Comparison of ENCODE assay signal across 20 cellular contexts in genomic region chr6:50381106-50381415, GRCh38.
A peak's percentile ranks its signal among the peaks of the same experiment; 100 is the strongest.
DNase-seq lines count a peak whose midpoint lies in the region; ATAC-seq, FAIRE-seq and TF ChIP-seq lines count a peak whose summit lies in the region.
"Had no signal": no experiment of that assay in that cellular context is flagged by ENCODE, and none has a peak within 500 bp of the region (broad histone marks: within the 10 kb centered on the region; RNA-seq: fewer than 3 reads in every experiment).

No MANE protein-coding gene starts in this region.

- H3K27ac ChIP-seq in DOHH2 (ENCODE audit: low read depth, low read length) (no peak overlapping the region), GM12878 (ENCODE audit: control insufficient read depth, insufficient read depth) (no peak overlapping the region)
- H3K27ac ChIP-seq: BLaER1, hepatocyte, left lung, upper lobe of right lung had no signal

- no peaks in the 10 kb centered on the region for H3F3A ChIP-seq in DOHH2 (ENCODE audit: control insufficient read depth, insufficient read depth)

- no peak for TF ChIP-seq RAD21 in GM12878 (IDR thresholded peaks at IDR 0.05; ENCODE audit: insufficient read depth, low read depth, low read length)

- no peaks in the 10 kb centered on the region for H3K27me3 Mint-ChIP-seq in nephron progenitor cell (ENCODE audit: low read depth, poor library complexity)
- H3K27me3 Mint-ChIP-seq: activated CD4-positive, alpha-beta T cell treated with anti-CD3 and anti-CD28 coated beads for 36 hours; naive thymus-derived CD8-positive, alpha-beta T cell had no signal

- H3K27me3 ChIP-seq in DOHH2 (ENCODE audit: control insufficient read depth, low read length) = no peaks in the 10 kb centered on the region
- no peaks in the 10 kb centered on the region for H3K27me3 ChIP-seq in GM12878 (replicated peaks in 1 of 2; ENCODE audit: control insufficient read depth in 2 of 2, insufficient read depth in 2 of 2, low read length in 1 of 2)
- H3K27me3 ChIP-seq: BLaER1, hepatocyte, left lung, upper lobe of right lung had no signal

- no peak for TF ChIP-seq POLR2A in GM12878 (IDR thresholded peaks at IDR 0.05; ENCODE audit: low read depth, low read length)

- ATAC-seq in GM12878 = no peak; the same call in 2 of the 3 replicates
- no peak for ATAC-seq in GM18502 (IDR thresholded peaks at IDR 0.05; ENCODE audit: poor library complexity, unreplicated experiment)
- ATAC-seq in GM18870 (IDR thresholded peaks at IDR 0.05; ENCODE audit: unreplicated experiment) = no peak
- ATAC-seq: activated CD4-positive, alpha-beta T cell treated with anti-CD3 and anti-CD28 coated beads for 36 hours; left lung; naive thymus-derived CD8-positive, alpha-beta T cell; upper lobe of right lung had no signal

- no peak overlapping the region for H3K27ac Mint-ChIP-seq in nephron progenitor cell
- H3K27ac Mint-ChIP-seq: activated CD4-positive, alpha-beta T cell treated with anti-CD3 and anti-CD28 coated beads for 36 hours; naive thymus-derived CD8-positive, alpha-beta T cell had no signal

- H3K9me3 ChIP-seq in DOHH2 (ENCODE audit: control insufficient read depth, insufficient read depth, low read length) (no peaks in the 10 kb centered on the region), GM12878 (replicated peaks; ENCODE audit: control insufficient read depth, insufficient read depth, low read length) (no peaks in the 10 kb centered on the region)
- H3K9me3 ChIP-seq: upper lobe of right lung had no signal

- H3K9ac ChIP-seq in GM12878 (ENCODE audit: control insufficient read depth, insufficient read depth, low read length) = no peak overlapping the region
- H3K9ac ChIP-seq: BLaER1 had no signal

- no peaks in the 10 kb centered on the region for H3K36me3 Mint-ChIP-seq in nephron progenitor cell (ENCODE audit: low read depth)

- SMC1A ChIA-PET in GM12878 (lab: Charles Lee; ENCODE audit: uncharacterized antibody, unreplicated experiment) = interaction anchor here (1.2 kb wide), 1 partner anchor 10 kb away, joined by 4 read pairs; no protein-coding TSS in a partner anchor

- POLR2A ChIA-PET in GM12878 (lab: Charles Lee) = no interaction called here

- H3K4me2 ChIP-seq in DOHH2 (ENCODE audit: low read length) = no peak overlapping the region
- no peak overlapping the region for H3K4me2 ChIP-seq in GM12878 (ENCODE audit: control insufficient read depth, insufficient read depth)
- H3K4me2 ChIP-seq: BLaER1, hepatocyte had no signal

- RAD21 ChIA-PET in GM12878 (lab: Charles Lee; ENCODE audit: unreplicated experiment) = no interaction called here

- FAIRE-seq in GM12878 (lab: Jason Lieb, UNC) = no peak
- FAIRE-seq in frontal cortex (lab: Jason Lieb, UNC) = no peak
- FAIRE-seq: GM18507 had no signal

- no peak for TF ChIP-seq EP300 in GM12878 (IDR thresholded peaks at IDR 0.05; ENCODE audit: borderline replicate concordance in 1 of 2, control insufficient read depth in 1 of 2, low read depth in 2 of 2, low read length in 2 of 2)

- H3K4me3 Mint-ChIP-seq in nephron progenitor cell = no peak overlapping the region
- H3K4me3 Mint-ChIP-seq: activated CD4-positive, alpha-beta T cell treated with anti-CD3 and anti-CD28 coated beads for 36 hours; naive thymus-derived CD8-positive, alpha-beta T cell had no signal

- no peaks in the 10 kb centered on the region for H4K20me1 ChIP-seq in DOHH2 (ENCODE audit: control insufficient read depth, insufficient read depth, low read depth, low read length)
- no peaks in the 10 kb centered on the region for H4K20me1 ChIP-seq in GM12878 (ENCODE audit: control insufficient read depth, insufficient read depth)
- H4K20me1 ChIP-seq: BLaER1 had no signal

- H3K4me1 ChIP-seq in DOHH2 (ENCODE audit: control insufficient read depth, low read length) (no peaks in the 10 kb centered on the region), GM12878 (ENCODE audit: control insufficient read depth, insufficient read depth, low read length) (no peaks in the 10 kb centered on the region)
- H3K4me1 ChIP-seq: BLaER1, left lung, upper lobe of right lung had no signal

- intact Hi-C loops in GM12878 (cut with micrococcal nuclease; ENCODE audit: unreplicated experiment) = no loop called here

- DNase-seq in NAMALWA (ENCODE audit: low spot score) (peak; percentile 6), GM12878 (ENCODE audit: low read depth, low spot score) (no peak), nephron progenitor cell (peak; percentile 4), frontal cortex (ENCODE audit: low spot score in 2 of 2) (no peak), NCI-H2227 treated with DMSO at 0.1 percent for 48 hours (lab: John Stamatoyannopoulos, UW) (no peak)
- DNase-seq: activated CD4-positive, alpha-beta T cell treated with anti-CD3 and anti-CD28 coated beads for 36 hours; activated T-cell treated with anti-CD3 and anti-CD28 coated beads, Interleukin-2, amount 50 U/mL, for 48 hours; cerebellar nuclear complex; Kasumi-1; left lung; naive thymus-derived CD8-positive, alpha-beta T cell; stimulated activated CD4-positive, alpha-beta T cell treated with anti-CD3 and anti-CD28 coated beads, Interleukin-1b, Interleukin-23, amount 100 ng/mL, for 48 hours; T-helper 2 cell; upper lobe of right lung had no signal

- no peaks in the 10 kb centered on the region for H3K9me2 ChIP-seq in DOHH2 (replicated peaks; ENCODE audit: control insufficient read depth, low read length)

- TF ChIP-seq CTCF in DOHH2 (IDR thresholded peaks at IDR 0.05; ENCODE audit: low read depth, low read length, poor library complexity, severe bottlenecking) (peak; percentile 33), GM12878 (IDR thresholded peaks at IDR 0.05 in 2 of 3, conservative IDR thresholded peaks at IDR 0.05 in 1 of 3; ENCODE audit: control insufficient read depth in 2 of 3, extremely low read depth in 1 of 3, insufficient read depth in 1 of 3, low read depth in 3 of 3, low read length in 3 of 3) (peak in 2 of 3 experiments; percentile 6 to 13; a peak in 1 of 6 replicates), nephron progenitor cell (IDR thresholded peaks at IDR 0.05) (peak; percentile 40)

- H3K4me3 ChIP-seq in DOHH2 (ENCODE audit: low read length) = no peak overlapping the region
- no peak overlapping the region for H3K4me3 ChIP-seq in GM12878
- H3K4me3 ChIP-seq: BLaER1, hepatocyte, left lung, upper lobe of right lung had no signal

- H3K4me1 Mint-ChIP-seq in nephron progenitor cell = no peaks in the 10 kb centered on the region
- H3K4me1 Mint-ChIP-seq: activated CD4-positive, alpha-beta T cell treated with anti-CD3 and anti-CD28 coated beads for 36 hours; naive thymus-derived CD8-positive, alpha-beta T cell had no signal

- H2AFZ ChIP-seq in GM12878 (ENCODE audit: control insufficient read depth, low read depth, low read length) = no peak overlapping the region
- H2AFZ ChIP-seq: hepatocyte had no signal

- H3K9me3 Mint-ChIP-seq in nephron progenitor cell = peaks cover 3% of the 10 kb centered on the region

- CTCF ChIA-PET in GM12878 (lab: Yijun Ruan, JAX) = interaction anchor here (0.6 to 1.1 kb wide), 2 partner anchors 68 to 668 kb away, joined by 3 read pairs; no protein-coding TSS in a partner anchor

- H3K36me3 ChIP-seq in DOHH2 (ENCODE audit: control insufficient read depth, low read length) (no peaks in the 10 kb centered on the region), GM12878 (ENCODE audit: control insufficient read depth in 2 of 2, insufficient read depth in 2 of 2, low read length in 1 of 2) (no peaks in the 10 kb centered on the region)
- H3K36me3 ChIP-seq: BLaER1, left lung, upper lobe of right lung had no signal

- in situ Hi-C loops in GM12878 (cut with MboI) = no loop called here

- H3K79me2 ChIP-seq in DOHH2 (ENCODE audit: control insufficient read depth, low read length) (no peaks in the 10 kb centered on the region), GM12878 (ENCODE audit: control insufficient read depth, insufficient read depth, low read length) (no peaks in the 10 kb centered on the region)
- H3K79me2 ChIP-seq: hepatocyte had no signal

- WGBS in GM12878 (ENCODE audit: insufficient coverage, insufficient replicate concordance, low lambda C conversion rate, missing lambda C conversion rate) = 48% methylated on average over 2 of the region's 2 CpGs

- no TSS peak for BruUV-seq in GM12878 (replicated peaks; lab: Mats Ljungman, UMichigan)

TF ChIP-seq in GM12878, 131 proteins besides CTCF, POLR2A, EP300 and RAD21:
- TF ChIP-seq, protein P1, sequence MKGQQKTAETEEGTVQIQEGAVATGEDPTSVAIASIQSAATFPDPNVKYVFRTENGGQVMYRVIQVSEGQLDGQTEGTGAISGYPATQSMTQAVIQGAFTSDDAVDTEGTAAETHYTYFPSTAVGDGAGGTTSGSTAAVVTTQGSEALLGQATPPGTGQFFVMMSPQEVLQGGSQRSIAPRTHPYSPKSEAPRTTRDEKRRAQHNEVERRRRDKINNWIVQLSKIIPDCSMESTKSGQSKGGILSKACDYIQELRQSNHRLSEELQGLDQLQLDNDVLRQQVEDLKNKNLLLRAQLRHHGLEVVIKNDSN (IDR thresholded peaks at IDR 0.05; ENCODE audit: borderline replicate concordance, extremely low read length, insufficient read depth, low read depth, low read length) = no peak
- TF ChIP-seq, protein P2, sequence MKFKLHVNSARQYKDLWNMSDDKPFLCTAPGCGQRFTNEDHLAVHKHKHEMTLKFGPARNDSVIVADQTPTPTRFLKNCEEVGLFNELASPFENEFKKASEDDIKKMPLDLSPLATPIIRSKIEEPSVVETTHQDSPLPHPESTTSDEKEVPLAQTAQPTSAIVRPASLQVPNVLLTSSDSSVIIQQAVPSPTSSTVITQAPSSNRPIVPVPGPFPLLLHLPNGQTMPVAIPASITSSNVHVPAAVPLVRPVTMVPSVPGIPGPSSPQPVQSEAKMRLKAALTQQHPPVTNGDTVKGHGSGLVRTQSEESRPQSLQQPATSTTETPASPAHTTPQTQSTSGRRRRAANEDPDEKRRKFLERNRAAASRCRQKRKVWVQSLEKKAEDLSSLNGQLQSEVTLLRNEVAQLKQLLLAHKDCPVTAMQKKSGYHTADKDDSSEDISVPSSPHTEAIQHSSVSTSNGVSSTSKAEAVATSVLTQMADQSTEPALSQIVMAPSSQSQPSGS (IDR thresholded peaks at IDR 0.05; ENCODE audit: low read length) = no peak
- TF ChIP-seq FOXM1 (IDR thresholded peaks at IDR 0.05; ENCODE audit: low read depth, low read length) (no peak), BCL11A (IDR thresholded peaks at IDR 0.05; ENCODE audit: low read depth, low read length) (no peak), ZNF384 (IDR thresholded peaks at IDR 0.05; ENCODE audit: borderline replicate concordance, low read depth, low read length) (no peak), SREBF2 (IDR thresholded peaks at IDR 0.05; ENCODE audit: low read length) (no peak), ESRRA (IDR thresholded peaks at IDR 0.05; ENCODE audit: low read length) (no peak), TCF7 (IDR thresholded peaks at IDR 0.05; ENCODE audit: borderline replicate concordance) (no peak)

Comparison
In these comparisons a context has a peak if more than half of its experiments do, and no peak if none do; other contexts are left out.
1. DNase-seq: peak in NAMALWA (single experiment) and nephron progenitor cell (single experiment); none in GM12878 (single experiment), frontal cortex (0 of 2) and NCI-H2227 treated with DMSO at 0.1 percent for 48 hours (single experiment).
2. Peak in every context shown above with its lines, with median percentiles within 50 percentile points of each other: CTCF ChIP-seq.